Comparison of ENCODE assay signal across 17 cellular contexts in the genomic region with DNA sequence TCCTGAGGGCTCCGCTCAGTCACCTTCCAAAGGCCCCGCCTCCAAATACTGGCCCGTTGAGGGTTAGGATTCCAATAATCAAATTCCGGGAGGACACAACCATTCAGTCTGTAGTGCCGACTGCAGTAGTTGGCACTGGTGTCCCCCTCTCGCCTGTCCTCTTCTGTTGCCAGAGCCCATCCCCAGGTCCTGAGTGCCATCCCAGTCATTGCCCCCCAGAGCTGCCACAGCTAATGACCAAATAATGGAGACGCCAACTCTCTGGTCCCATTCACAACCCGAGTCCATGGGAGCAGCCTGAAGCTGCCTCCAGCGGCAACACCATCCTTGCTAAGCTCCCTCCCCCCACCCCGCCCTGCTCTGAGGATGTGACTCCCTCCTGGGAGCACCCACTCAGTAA.
DNase-seq lines count a peak whose midpoint lies in the region; ATAC-seq lines count a peak whose summit lies in the region.
"Had no signal": no experiment of that assay in that cellular context is flagged by ENCODE, and none has a peak within 500 bp of the region (broad histone marks: within the 10 kb centered on the region; RNA-seq: fewer than 3 reads in every experiment).

No MANE protein-coding gene starts in this region.

- H3K4me1 Mint-ChIP-seq in CD4-positive, alpha-beta memory T cell = peaks cover 28 to 80% (median 53%) of the 10 kb centered on the region in 4 donors
- peaks cover 93 to 97% (median 96%) of the 10 kb centered on the region in 3 donors for H3K4me1 Mint-ChIP-seq in T-cell
- peaks cover 30 to 46% of the 10 kb centered on the region in 2 donors for H3K4me1 Mint-ChIP-seq in natural killer cell treated with Interleukin-12 subunit alpha and Interleukin-12 subunit beta and Interleukin-15 and Interleukin-18, amount 100 ng/mL, for 72 hours (ENCODE audit: low read depth in 2 of 2)

- DNase-seq in CD4-positive, alpha-beta memory T cell = no peak
- DNase-seq in T-cell = no peak
- no peak for DNase-seq in natural killer cell treated with Interleukin-12 subunit alpha and Interleukin-12 subunit beta and Interleukin-15 and Interleukin-18, amount 100 ng/mL, for 72 hours (ENCODE audit: low spot score)
- DNase-seq in NCI-H2171 (lab: John Stamatoyannopoulos, UW) = no peak
- no peak for DNase-seq in NCI-H2081 (lab: John Stamatoyannopoulos, UW)
- DNase-seq in KG1 (lab: John Stamatoyannopoulos, UW) = no peak
- DNase-seq: DMS153; Kasumi-1; NCI-H1694 treated with DMSO at 0.1 percent for 48 hours; NCI-H526; stimulated activated CD4-positive, alpha-beta T cell treated with anti-CD3 and anti-CD28 coated beads, Interleukin-2, amount 100 ng/mL, for 24 hours had no signal

- CTCF ChIA-PET in CD4-positive, alpha-beta memory T cell (lab: Charles Lee; ENCODE audit: partially characterized antibody) = interaction anchor here (1.8 to 5.1 kb wide), 2 partner anchors 9 to 13 kb away, joined by 6 to 30 read pairs; no protein-coding TSS in a partner anchor
- CTCF ChIA-PET in T-cell (lab: Charles Lee) = interaction anchor here (0.6 to 1.4 kb wide), 3 partner anchors 13 to 240 kb away, joined by 5 to 11 read pairs (median 5); a partner anchor contains a TSS

- H3K27ac Mint-ChIP-seq in CD4-positive, alpha-beta memory T cell = peak overlapping the region in 6 of 7 donors; percentile 27 to 99 (median 98)
- H3K27ac Mint-ChIP-seq in T-cell = peak overlapping the region; percentile 97 to 99
- H3K27ac Mint-ChIP-seq in natural killer cell treated with Interleukin-12 subunit alpha and Interleukin-12 subunit beta and Interleukin-15 and Interleukin-18, amount 100 ng/mL, for 72 hours = peak overlapping the region; percentile 81 to 90

- H3K4me3 ChIP-seq in BLaER1 = no peak overlapping the region
- H3K4me3 ChIP-seq in CD4-positive, alpha-beta memory T cell (ENCODE audit: low read length in 2 of 2) = peak overlapping the region in 1 of 2 donors; percentile 38
- H3K4me3 ChIP-seq: lung, smooth muscle cell, tibial nerve had no signal

- H3K4me2 ChIP-seq in BLaER1 = peak overlapping the region; percentile 98
- H3K4me2 ChIP-seq: smooth muscle cell had no signal

- peak overlapping the region; percentile 94 for H3K27ac ChIP-seq in BLaER1
- no peak overlapping the region for H3K27ac ChIP-seq in CD4-positive, alpha-beta memory T cell (ENCODE audit: low read depth, low read length)
- H3K27ac ChIP-seq: tibial nerve had no signal

- no peak overlapping the region for H3K4me3 Mint-ChIP-seq in CD4-positive, alpha-beta memory T cell
- peak overlapping the region in 1 of 3 donors; percentile 81 for H3K4me3 Mint-ChIP-seq in T-cell
- no peak overlapping the region for H3K4me3 Mint-ChIP-seq in natural killer cell treated with Interleukin-12 subunit alpha and Interleukin-12 subunit beta and Interleukin-15 and Interleukin-18, amount 100 ng/mL, for 72 hours

- no peaks in the 10 kb centered on the region for H3K9me3 Mint-ChIP-seq in CD4-positive, alpha-beta memory T cell
- no peaks in the 10 kb centered on the region for H3K9me3 Mint-ChIP-seq in T-cell
- H3K9me3 Mint-ChIP-seq in natural killer cell treated with Interleukin-12 subunit alpha and Interleukin-12 subunit beta and Interleukin-15 and Interleukin-18, amount 100 ng/mL, for 72 hours = no peaks in the 10 kb centered on the region
- H3K9me3 Mint-ChIP-seq: activated naive CD4-positive, alpha-beta T cell treated with anti-CD3 and anti-CD28 coated beads, Interleukin-2, amount 50 U/mL, for 72 hours had no signal

- no peaks in the 10 kb centered on the region for H4K20me1 ChIP-seq in BLaER1

- H3K27me3 Mint-ChIP-seq in CD4-positive, alpha-beta memory T cell = no peaks in the 10 kb centered on the region
- H3K27me3 Mint-ChIP-seq in T-cell = peaks cover 0 to 8% of the 10 kb centered on the region in 2 donors
- H3K27me3 Mint-ChIP-seq in natural killer cell treated with Interleukin-12 subunit alpha and Interleukin-12 subunit beta and Interleukin-15 and Interleukin-18, amount 100 ng/mL, for 72 hours = peaks cover 12 to 14% of the 10 kb centered on the region in 2 donors

- intact Hi-C loops in CD4-positive, alpha-beta memory T cell (cut with micrococcal nuclease) = loop anchor here (5.0 kb wide), 1 partner anchor 129 kb away; no protein-coding TSS in a partner anchor

- no peak overlapping the region for H3K9ac ChIP-seq in BLaER1

- ATAC-seq in T-cell (replicated peaks in 1 of 4) (no peak), HG03280 (IDR thresholded peaks at IDR 0.05; ENCODE audit: unreplicated experiment) (no peak)
- ATAC-seq in natural killer cell treated with Interleukin-12 subunit alpha and Interleukin-12 subunit beta and Interleukin-15 and Interleukin-18, amount 100 ng/mL, for 72 hours = no peak

- H3K36me3 Mint-ChIP-seq in CD4-positive, alpha-beta memory T cell = no peaks in the 10 kb centered on the region
- H3K36me3 Mint-ChIP-seq in T-cell = no peaks in the 10 kb centered on the region
- H3K36me3 Mint-ChIP-seq in natural killer cell treated with Interleukin-12 subunit alpha and Interleukin-12 subunit beta and Interleukin-15 and Interleukin-18, amount 100 ng/mL, for 72 hours = no peaks in the 10 kb centered on the region
- H3K36me3 Mint-ChIP-seq: activated naive CD4-positive, alpha-beta T cell treated with anti-CD3 and anti-CD28 coated beads, Interleukin-2, amount 50 U/mL, for 72 hours had no signal

- peaks cover 75% of the 10 kb centered on the region for H3K4me1 ChIP-seq in BLaER1
- peaks cover 62% of the 10 kb centered on the region for H3K4me1 ChIP-seq in CD4-positive, alpha-beta memory T cell (ENCODE audit: insufficient read depth, low read length)
- H3K4me1 ChIP-seq: tibial nerve had no signal

- POLR2A ChIA-PET in CD4-positive, alpha-beta memory T cell (lab: Charles Lee; ENCODE audit: partially characterized antibody) = no interaction called here
- POLR2A ChIA-PET in T-cell (lab: Charles Lee) = no interaction called here

- H3K36me3 ChIP-seq in BLaER1 = no peaks in the 10 kb centered on the region
- no peaks in the 10 kb centered on the region for H3K36me3 ChIP-seq in CD4-positive, alpha-beta memory T cell (ENCODE audit: insufficient read depth, low read length)
- H3K36me3 ChIP-seq: tibial nerve had no signal

- H3K27me3 ChIP-seq in BLaER1 = no peaks in the 10 kb centered on the region
- H3K27me3 ChIP-seq in CD4-positive, alpha-beta memory T cell (ENCODE audit: insufficient read depth, low read length) = no peaks in the 10 kb centered on the region
- H3K27me3 ChIP-seq: tibial nerve had no signal

- no peaks in the 10 kb centered on the region for H3K9me3 ChIP-seq in BLaER1
- H3K9me3 ChIP-seq in CD4-positive, alpha-beta memory T cell (ENCODE audit: control insufficient read depth in 1 of 2, low read length in 2 of 2) = no peaks in the 10 kb centered on the region
